In the genomic region with DNA sequence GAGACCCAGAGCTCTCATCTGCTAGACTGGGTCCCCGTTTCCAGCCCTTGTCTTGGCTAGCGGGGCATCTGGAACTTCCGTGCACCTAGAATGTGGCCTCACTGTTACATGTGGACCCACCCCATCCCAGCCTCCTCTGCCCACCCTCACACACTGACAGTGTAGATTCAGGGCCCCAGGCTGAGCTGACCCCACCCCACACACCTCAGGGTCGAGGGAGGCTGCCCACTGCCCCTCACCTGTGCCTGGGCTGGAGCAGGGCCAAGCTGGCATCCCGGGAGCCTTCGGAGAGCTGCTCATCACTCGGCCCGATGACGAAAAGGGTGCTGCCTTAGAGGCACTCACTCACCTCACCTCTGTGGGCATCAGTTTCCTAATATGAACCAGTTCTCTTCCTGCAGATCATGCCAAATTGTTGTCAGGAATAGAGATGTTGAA, we compare ENCODE assay signal across 1 cellular context.
TF ChIP-seq lines count a peak whose summit lies in the region.

No MANE protein-coding gene starts in this region.

TF ChIP-seq in K562, 482 proteins besides CTCF, POLR2A, EP300 and RAD21:
- TF ChIP-seq, protein P1, sequence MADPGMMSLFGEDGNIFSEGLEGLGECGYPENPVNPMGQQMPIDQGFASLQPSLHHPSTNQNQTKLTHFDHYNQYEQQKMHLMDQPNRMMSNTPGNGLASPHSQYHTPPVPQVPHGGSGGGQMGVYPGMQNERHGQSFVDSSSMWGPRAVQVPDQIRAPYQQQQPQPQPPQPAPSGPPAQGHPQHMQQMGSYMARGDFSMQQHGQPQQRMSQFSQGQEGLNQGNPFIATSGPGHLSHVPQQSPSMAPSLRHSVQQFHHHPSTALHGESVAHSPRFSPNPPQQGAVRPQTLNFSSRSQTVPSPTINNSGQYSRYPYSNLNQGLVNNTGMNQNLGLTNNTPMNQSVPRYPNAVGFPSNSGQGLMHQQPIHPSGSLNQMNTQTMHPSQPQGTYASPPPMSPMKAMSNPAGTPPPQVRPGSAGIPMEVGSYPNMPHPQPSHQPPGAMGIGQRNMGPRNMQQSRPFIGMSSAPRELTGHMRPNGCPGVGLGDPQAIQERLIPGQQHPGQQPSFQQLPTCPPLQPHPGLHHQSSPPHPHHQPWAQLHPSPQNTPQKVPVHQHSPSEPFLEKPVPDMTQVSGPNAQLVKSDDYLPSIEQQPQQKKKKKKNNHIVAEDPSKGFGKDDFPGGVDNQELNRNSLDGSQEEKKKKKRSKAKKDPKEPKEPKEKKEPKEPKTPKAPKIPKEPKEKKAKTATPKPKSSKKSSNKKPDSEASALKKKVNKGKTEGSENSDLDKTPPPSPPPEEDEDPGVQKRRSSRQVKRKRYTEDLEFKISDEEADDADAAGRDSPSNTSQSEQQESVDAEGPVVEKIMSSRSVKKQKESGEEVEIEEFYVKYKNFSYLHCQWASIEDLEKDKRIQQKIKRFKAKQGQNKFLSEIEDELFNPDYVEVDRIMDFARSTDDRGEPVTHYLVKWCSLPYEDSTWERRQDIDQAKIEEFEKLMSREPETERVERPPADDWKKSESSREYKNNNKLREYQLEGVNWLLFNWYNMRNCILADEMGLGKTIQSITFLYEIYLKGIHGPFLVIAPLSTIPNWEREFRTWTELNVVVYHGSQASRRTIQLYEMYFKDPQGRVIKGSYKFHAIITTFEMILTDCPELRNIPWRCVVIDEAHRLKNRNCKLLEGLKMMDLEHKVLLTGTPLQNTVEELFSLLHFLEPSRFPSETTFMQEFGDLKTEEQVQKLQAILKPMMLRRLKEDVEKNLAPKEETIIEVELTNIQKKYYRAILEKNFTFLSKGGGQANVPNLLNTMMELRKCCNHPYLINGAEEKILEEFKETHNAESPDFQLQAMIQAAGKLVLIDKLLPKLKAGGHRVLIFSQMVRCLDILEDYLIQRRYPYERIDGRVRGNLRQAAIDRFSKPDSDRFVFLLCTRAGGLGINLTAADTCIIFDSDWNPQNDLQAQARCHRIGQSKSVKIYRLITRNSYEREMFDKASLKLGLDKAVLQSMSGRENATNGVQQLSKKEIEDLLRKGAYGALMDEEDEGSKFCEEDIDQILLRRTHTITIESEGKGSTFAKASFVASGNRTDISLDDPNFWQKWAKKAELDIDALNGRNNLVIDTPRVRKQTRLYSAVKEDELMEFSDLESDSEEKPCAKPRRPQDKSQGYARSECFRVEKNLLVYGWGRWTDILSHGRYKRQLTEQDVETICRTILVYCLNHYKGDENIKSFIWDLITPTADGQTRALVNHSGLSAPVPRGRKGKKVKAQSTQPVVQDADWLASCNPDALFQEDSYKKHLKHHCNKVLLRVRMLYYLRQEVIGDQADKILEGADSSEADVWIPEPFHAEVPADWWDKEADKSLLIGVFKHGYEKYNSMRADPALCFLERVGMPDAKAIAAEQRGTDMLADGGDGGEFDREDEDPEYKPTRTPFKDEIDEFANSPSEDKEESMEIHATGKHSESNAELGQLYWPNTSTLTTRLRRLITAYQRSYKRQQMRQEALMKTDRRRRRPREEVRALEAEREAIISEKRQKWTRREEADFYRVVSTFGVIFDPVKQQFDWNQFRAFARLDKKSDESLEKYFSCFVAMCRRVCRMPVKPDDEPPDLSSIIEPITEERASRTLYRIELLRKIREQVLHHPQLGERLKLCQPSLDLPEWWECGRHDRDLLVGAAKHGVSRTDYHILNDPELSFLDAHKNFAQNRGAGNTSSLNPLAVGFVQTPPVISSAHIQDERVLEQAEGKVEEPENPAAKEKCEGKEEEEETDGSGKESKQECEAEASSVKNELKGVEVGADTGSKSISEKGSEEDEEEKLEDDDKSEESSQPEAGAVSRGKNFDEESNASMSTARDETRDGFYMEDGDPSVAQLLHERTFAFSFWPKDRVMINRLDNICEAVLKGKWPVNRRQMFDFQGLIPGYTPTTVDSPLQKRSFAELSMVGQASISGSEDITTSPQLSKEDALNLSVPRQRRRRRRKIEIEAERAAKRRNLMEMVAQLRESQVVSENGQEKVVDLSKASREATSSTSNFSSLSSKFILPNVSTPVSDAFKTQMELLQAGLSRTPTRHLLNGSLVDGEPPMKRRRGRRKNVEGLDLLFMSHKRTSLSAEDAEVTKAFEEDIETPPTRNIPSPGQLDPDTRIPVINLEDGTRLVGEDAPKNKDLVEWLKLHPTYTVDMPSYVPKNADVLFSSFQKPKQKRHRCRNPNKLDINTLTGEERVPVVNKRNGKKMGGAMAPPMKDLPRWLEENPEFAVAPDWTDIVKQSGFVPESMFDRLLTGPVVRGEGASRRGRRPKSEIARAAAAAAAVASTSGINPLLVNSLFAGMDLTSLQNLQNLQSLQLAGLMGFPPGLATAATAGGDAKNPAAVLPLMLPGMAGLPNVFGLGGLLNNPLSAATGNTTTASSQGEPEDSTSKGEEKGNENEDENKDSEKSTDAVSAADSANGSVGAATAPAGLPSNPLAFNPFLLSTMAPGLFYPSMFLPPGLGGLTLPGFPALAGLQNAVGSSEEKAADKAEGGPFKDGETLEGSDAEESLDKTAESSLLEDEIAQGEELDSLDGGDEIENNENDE (IDR thresholded peaks at IDR 0.05; ENCODE audit: low read depth, low read length): no peak
- TF ChIP-seq ZNF551 (CRISPR knock-in tag; IDR thresholded peaks at IDR 0.05): no peak
TF ChIP-seq in K562: peak in this region for 0.
